In the genomic region with DNA sequence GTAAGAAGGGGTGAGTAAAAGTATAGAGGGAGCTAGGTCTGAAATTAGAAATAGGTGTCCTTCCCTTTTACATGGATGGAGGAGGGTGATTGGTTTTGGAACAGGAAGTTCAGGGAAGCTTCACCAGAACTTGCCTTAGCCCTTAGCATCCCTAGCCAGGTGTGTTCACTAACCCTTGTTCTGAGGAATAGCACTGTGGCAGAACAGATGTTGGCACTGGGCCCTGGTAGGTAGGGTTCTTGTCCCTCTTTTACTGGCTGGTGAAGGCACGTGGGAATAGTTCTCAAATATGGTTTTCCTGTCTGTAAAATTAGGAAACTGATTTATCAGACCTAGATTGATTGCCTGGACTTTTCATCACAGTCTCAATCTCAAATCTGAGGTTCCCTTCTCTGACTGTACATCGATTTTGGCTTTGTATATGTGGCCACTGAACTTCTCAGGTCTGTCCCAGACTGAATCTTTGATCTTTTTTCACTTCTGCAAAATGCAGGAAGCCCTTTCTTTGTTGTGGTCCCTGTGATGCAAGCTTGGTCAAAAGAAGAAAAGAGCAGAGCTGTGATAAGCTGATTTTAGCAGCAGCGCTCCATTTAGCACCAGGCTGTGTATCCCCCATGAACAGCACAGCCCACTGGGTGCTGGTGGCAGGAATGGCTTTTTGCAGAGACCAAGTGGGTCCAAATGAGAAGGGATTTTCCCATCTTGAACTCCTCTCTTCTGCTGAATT, we compare ENCODE assay signal across 10 cellular contexts.
A peak's percentile ranks its signal among the peaks of the same experiment; 100 is the strongest.
DNase-seq lines count a peak whose midpoint lies in the region; ATAC-seq and TF ChIP-seq lines count a peak whose summit lies in the region.
"Had no signal": no experiment of that assay in that cellular context is flagged by ENCODE, and none has a peak within 500 bp of the region (broad histone marks: within the 10 kb centered on the region; RNA-seq: fewer than 3 reads in every experiment).

No MANE protein-coding gene starts in this region.

- no peaks in the 10 kb centered on the region for H4K20me1 ChIP-seq in SU-DHL-6 (ENCODE audit: low read depth, low read length)

- H3K27me3 ChIP-seq in SU-DHL-6 (ENCODE audit: low read length) (no peaks in the 10 kb centered on the region), psoas muscle (ENCODE audit: insufficient read depth in 3 of 3, low read length in 2 of 3) (peaks cover 0 to 3% (median 0%) of the 10 kb centered on the region in 3 donors)

- H2AFZ ChIP-seq in SU-DHL-6 (ENCODE audit: low read depth, low read length, severe bottlenecking): no peak overlapping the region

- H3K4me3 ChIP-seq in GM12864 (ENCODE audit: low read depth, low read length) (peak overlapping the region; percentile 14; the same call in 1 of the 2 replicates), SU-DHL-6 (ENCODE audit: insufficient read depth, low read length, poor library complexity, severe bottlenecking) (peak overlapping the region; percentile 23), psoas muscle (no peak overlapping the region)

- TF ChIP-seq CTCF in GM12864 (IDR thresholded peaks at IDR 0.05; ENCODE audit: low read depth, low read length, missing control alignments) (no peak), SU-DHL-6 (IDR thresholded peaks at IDR 0.05; ENCODE audit: insufficient read depth, low read length, poor library complexity, severe bottlenecking) (no peak), psoas muscle (IDR thresholded peaks at IDR 0.05) (no peak)

- no peaks in the 10 kb centered on the region for H3K9me3 ChIP-seq in SU-DHL-6 (ENCODE audit: insufficient read depth, low read length)
- H3K9me3 ChIP-seq in psoas muscle: no peaks in the 10 kb centered on the region

- 61 to 73% (median 61%) methylated on average over 3 of the region's 3 CpGs for WGBS in psoas muscle, 3 donors

- DNase-seq in GM12864 (ENCODE audit: low read depth): peak; percentile 93
- no peak for DNase-seq in mesenteric fat pad (ENCODE audit: low spot score)
- no peak for DNase-seq in psoas muscle
- DNase-seq in NCI-H2196 treated with DMSO at 0.1 percent for 48 hours (lab: John Stamatoyannopoulos, UW; ENCODE audit: unreplicated experiment): no peak
- no peak for DNase-seq in nucleus accumbens (lab: John Stamatoyannopoulos, UW)
- DNase-seq: activated CD4-positive, alpha-beta T cell treated with anti-CD3 and anti-CD28 coated beads, Interleukin-2, amount 50 U/mL, for 48 hours; NCI-H1436 had no signal

- peak overlapping the region; percentile 10; the same call in 1 of the 2 replicates for H3K9ac ChIP-seq in SU-DHL-6 (ENCODE audit: low read length)

- H3K9me2 ChIP-seq in SU-DHL-6 (replicated peaks; ENCODE audit: insufficient read depth, low read length): no peaks in the 10 kb centered on the region

- ATAC-seq in GM19452 (IDR thresholded peaks at IDR 0.05; ENCODE audit: unreplicated experiment) (peak; percentile 88), HG03103 (IDR thresholded peaks at IDR 0.05; ENCODE audit: low read depth, unreplicated experiment) (peak; percentile 85), psoas muscle (no peak)

- peak overlapping the region; percentile 89 for H3K27ac ChIP-seq in SU-DHL-6 (ENCODE audit: low read depth, low read length)
- H3K27ac ChIP-seq in psoas muscle: no peak overlapping the region

- H3K4me2 ChIP-seq in SU-DHL-6 (ENCODE audit: low read depth, low read length, poor library complexity, severe bottlenecking): peak overlapping the region; percentile 57

- H3K4me1 ChIP-seq in psoas muscle: no peaks in the 10 kb centered on the region

- H3K79me2 ChIP-seq in SU-DHL-6 (ENCODE audit: insufficient read depth, low read length): no peaks in the 10 kb centered on the region

- H3F3A ChIP-seq in SU-DHL-6 (ENCODE audit: insufficient read depth): peaks cover 9% of the 10 kb centered on the region

- H3K36me3 ChIP-seq in SU-DHL-6 (ENCODE audit: low read length) (no peaks in the 10 kb centered on the region), psoas muscle (ENCODE audit: insufficient read depth in 1 of 2, low read depth in 1 of 2) (no peaks in the 10 kb centered on the region)

- intact Hi-C loops in psoas muscle (cut with DNase I): no loop called here

Comparison
In these comparisons a context has a peak if more than half of its experiments do, and no peak if none do; other contexts are left out.
1. ATAC-seq: peak in GM19452 (single experiment) and HG03103 (single experiment); none in psoas muscle (0 of 4).